Comparison of ENCODE assay signal across 1 cellular context in the genomic region with DNA sequence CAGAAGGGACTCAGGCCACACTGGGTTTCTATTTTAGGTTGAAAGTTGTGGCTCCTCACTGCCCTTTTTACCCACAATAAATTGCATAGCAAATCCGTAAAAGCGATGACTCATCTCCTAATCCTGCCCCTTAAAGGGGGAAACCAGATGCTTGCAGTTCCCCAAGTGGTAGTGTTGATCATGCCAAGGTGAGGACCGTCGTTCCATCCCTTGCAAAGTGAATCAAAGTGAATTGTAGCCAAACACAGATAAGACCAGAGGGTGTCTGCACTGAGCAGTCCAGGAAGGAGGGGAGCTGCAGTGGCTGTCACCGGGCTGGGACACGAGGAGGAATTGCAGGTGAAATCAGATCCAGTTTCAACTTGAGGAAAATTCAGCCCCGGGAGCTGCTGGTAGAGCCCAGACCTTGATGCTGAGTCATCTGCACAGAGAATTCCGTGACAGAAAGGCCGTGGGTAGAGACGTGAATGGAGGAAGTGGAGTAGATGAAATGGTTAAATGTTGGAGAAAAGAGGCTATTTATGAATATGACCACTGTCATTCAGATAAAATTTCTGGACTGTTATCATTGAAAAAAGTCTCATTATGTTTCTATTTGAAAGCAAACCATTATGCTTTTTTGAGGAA.
TF ChIP-seq lines count a peak whose summit lies in the region.

No MANE protein-coding gene starts in this region.

TF ChIP-seq in HepG2, 621 proteins besides CTCF, POLR2A, EP300 and RAD21:
- TF ChIP-seq MAFK (conservative IDR thresholded peaks at IDR 0.05 in 1 of 2, IDR thresholded peaks at IDR 0.05 in 1 of 2; ENCODE audit: low read length in 2 of 2) (peak; percentile 37 to 44; a peak in 3 of 4 replicates), MTF1 (CRISPR knock-in tag; IDR thresholded peaks at IDR 0.05) (no peak), PHF8 (CRISPR knock-in tag; IDR thresholded peaks at IDR 0.05) (no peak), TEF (CRISPR knock-in tag; IDR thresholded peaks at IDR 0.05) (no peak), MAFF (IDR thresholded peaks at IDR 0.05; ENCODE audit: low read depth, low read length) (peak; percentile 36; the same call in 1 of the 2 replicates), HOXA9 (CRISPR knock-in tag; IDR thresholded peaks at IDR 0.05; ENCODE audit: borderline replicate concordance) (no peak)
